Comparison of ENCODE assay signal across 8 cellular contexts in genomic region chr18:51030537-51031258, GRCh38. TPM values are rescaled to one million over a fixed set of nuclear protein-coding genes. Genes with fewer than 3 reads are reported as not detected.
A peak's percentile ranks its signal among the peaks of the same experiment; 100 is the strongest.
DNase-seq lines count a peak whose midpoint lies in the region; ATAC-seq and TF ChIP-seq lines count a peak whose summit lies in the region.

No MANE protein-coding gene starts in this region.

- intact Hi-C loops in Right ventricle myocardium inferior (cut with DNase I) (loop anchor here (2.0 kb wide), 1 partner anchor 62 kb away; the partner anchor contains the start of gene ELAC1), ovary (cut with DNase I) (loop anchor here in 2 of 4 donors (5.0 to 10.0 kb wide), 3 partner anchors 66 to 167 kb away; partner anchors contain the start of genes MEX3C (in 2 of the 2) and ELAC1 (in 1 of the 2))

- ATAC-seq in GM19455 (IDR thresholded peaks at IDR 0.05; ENCODE audit: unreplicated experiment) (peak; percentile 65), HG03575 (IDR thresholded peaks at IDR 0.05; ENCODE audit: extremely low read depth, insufficient number of reproducible peaks, low FRiP score, unreplicated experiment) (peak; percentile 9), Right ventricle myocardium inferior (peak; percentile 73)

- H3K27me3 Mint-ChIP-seq in activated naive CD4-positive, alpha-beta T cell treated with anti-CD3 and anti-CD28 coated beads, Interleukin-2, amount 50 U/mL, for 24 hours = no peaks in the 10 kb centered on the region

- H3K4me3 Mint-ChIP-seq in activated naive CD4-positive, alpha-beta T cell treated with anti-CD3 and anti-CD28 coated beads, Interleukin-2, amount 50 U/mL, for 24 hours = peak overlapping the region; percentile 100

- peaks cover 10% of the 10 kb centered on the region for H3K4me1 ChIP-seq in ovary (ENCODE audit: insufficient read depth)
- peaks cover 13% of the 10 kb centered on the region for H3K4me1 ChIP-seq in thymus (ENCODE audit: control insufficient read depth, insufficient read depth, low read length)

- peaks cover 8% of the 10 kb centered on the region for H3K36me3 Mint-ChIP-seq in activated naive CD4-positive, alpha-beta T cell treated with anti-CD3 and anti-CD28 coated beads, Interleukin-2, amount 50 U/mL, for 24 hours

- H3K27me3 ChIP-seq in ovary (no peaks in the 10 kb centered on the region), thymus (ENCODE audit: control insufficient read depth, insufficient read depth) (no peaks in the 10 kb centered on the region)

- H3K27ac Mint-ChIP-seq in activated naive CD4-positive, alpha-beta T cell treated with anti-CD3 and anti-CD28 coated beads, Interleukin-2, amount 50 U/mL, for 24 hours = peak overlapping the region; percentile 99

- TF ChIP-seq POLR2A in ovary (IDR thresholded peaks at IDR 0.05) = no peak

- WGBS in ovary, 3 donors = 0 to 1% (median 1%) methylated on average over 43 to 66 of the region's 66 CpGs
- WGBS in thymus = under 1% methylated on average over 62 of the region's 66 CpGs

- H3K4me3 ChIP-seq in ovary (peak overlapping the region; percentile 72), thymus (ENCODE audit: low read length) (peak overlapping the region; percentile 98)

- H3K9me3 ChIP-seq in ovary (no peaks in the 10 kb centered on the region), thymus (ENCODE audit: control insufficient read depth) (no peaks in the 10 kb centered on the region)

- H3K27ac ChIP-seq in ovary = peak overlapping the region; percentile 99
- peak overlapping the region; percentile 99 for H3K27ac ChIP-seq in thymus (ENCODE audit: low read depth)

- peaks cover 60% of the 10 kb centered on the region for H3K4me1 Mint-ChIP-seq in activated naive CD4-positive, alpha-beta T cell treated with anti-CD3 and anti-CD28 coated beads, Interleukin-2, amount 50 U/mL, for 24 hours

- no peak for TF ChIP-seq CTCF in ovary (IDR thresholded peaks at IDR 0.05)

- no peak for TF ChIP-seq EP300 in ovary (IDR thresholded peaks at IDR 0.05)

- H3K36me3 ChIP-seq in ovary (no peaks in the 10 kb centered on the region), thymus (ENCODE audit: control insufficient read depth, insufficient read depth) (no peaks in the 10 kb centered on the region)

- no peaks in the 10 kb centered on the region for H3K9me3 Mint-ChIP-seq in activated naive CD4-positive, alpha-beta T cell treated with anti-CD3 and anti-CD28 coated beads, Interleukin-2, amount 50 U/mL, for 24 hours

- DNase-seq in COLO668 (lab: John Stamatoyannopoulos, UW; ENCODE audit: unreplicated experiment) (peak; percentile 89), RPMI7951 (ENCODE audit: low read depth) (peak; percentile 57), Right ventricle myocardium inferior (ENCODE audit: missing footprints) (peak; percentile 88), ovary (peak; percentile 76 to 82 (median 81))

RNA-seq across cellular contexts. Expression of gene SMAD4, which starts 0.7 kb away (rescaled TPM):
- 45.8 and 57.2 TPM in 2 replicates for total RNA-seq in RPMI7951 (2014; rRNA removed; shearing (Covaris generic))
- total RNA-seq in Right ventricle myocardium inferior = 94.7 TPM
- 100 to 1,000 TPM; 104 to 159 (median 140) TPM for total RNA-seq in ovary
- polyA plus RNA-seq in ovary = 100 to 1,000 TPM in 1 of 2 donors, 10 to 100 TPM in 1; 38.5 to 117 TPM
- polyA plus RNA-seq in thymus = 25.3 TPM

Comparison
In these comparisons a context has a peak if more than half of its experiments do, and no peak if none do; other contexts are left out.
1. Peak in every context shown above with its lines: DNase-seq, ATAC-seq, H3K4me3 ChIP-seq and H3K27ac ChIP-seq.
2. ATAC-seq: peak in every context shown above with its lines; median percentile 73 in Right ventricle myocardium inferior; 65 in GM19455; 9 in HG03575.